In genomic region chr7:150383710-150384397, GRCh38 we compare ENCODE assay signal across 10 cellular contexts. TPM values are rescaled to one million over a fixed set of nuclear protein-coding genes. Genes with fewer than 3 reads are reported as not detected.
DNase-seq lines count a peak whose midpoint lies in the region; ATAC-seq and TF ChIP-seq lines count a peak whose summit lies in the region.
"Had no signal": no experiment of that assay in that cellular context is flagged by ENCODE, and none has a peak within 500 bp of the region (broad histone marks: within the 10 kb centered on the region; RNA-seq: fewer than 3 reads in every experiment).

No MANE protein-coding gene starts in this region.

- peak overlapping the region; percentile 75 for H3K9ac ChIP-seq in HUES64 (ENCODE audit: low read depth, low read length)

- TF ChIP-seq CTCF in hepatocyte (IDR thresholded peaks at IDR 0.05; ENCODE audit: poor library complexity): no peak

- H3K36me3 ChIP-seq in HUES64 (ENCODE audit: insufficient read depth, low read length): peaks cover 8% of the 10 kb centered on the region; the same call in 1 of the 2 replicates
- H3K36me3 ChIP-seq in hepatocyte (replicated peaks; ENCODE audit: insufficient read depth, low read depth): no peaks in the 10 kb centered on the region

- ATAC-seq in HG03108 (IDR thresholded peaks at IDR 0.05; ENCODE audit: unreplicated experiment) (no peak), GM21526 (IDR thresholded peaks at IDR 0.05; ENCODE audit: low FRiP score, unreplicated experiment) (no peak)
- no peak for ATAC-seq in activated CD4-positive, CD25-positive, alpha-beta regulatory T cell treated with anti-CD3 and anti-CD28 coated beads, Interleukin-2, amount 50 U/mL, for 24 hours

- WGBS in HUES64: 24% methylated on average over 22 of the region's 22 CpGs
- 61% methylated on average over 21 of the region's 22 CpGs for WGBS in hepatocyte (ENCODE audit: low lambda C conversion rate, missing lambda C conversion rate)

- H3K4me3 ChIP-seq in HUES64 (ENCODE audit: low read length) (peak overlapping the region; percentile 27), hepatocyte (no peak overlapping the region)
- H3K4me3 ChIP-seq: lung had no signal

- H3K9me3 ChIP-seq in HUES64 (ENCODE audit: insufficient read depth, low read depth, low read length): no peaks in the 10 kb centered on the region
- no peaks in the 10 kb centered on the region for H3K9me3 ChIP-seq in hepatocyte (ENCODE audit: low read depth)

- H3K27me3 ChIP-seq in HUES64 (ENCODE audit: insufficient read depth, low read length) (no peaks in the 10 kb centered on the region), hepatocyte (no peaks in the 10 kb centered on the region)

- no peaks in the 10 kb centered on the region for H3K9me2 ChIP-seq in hepatocyte (replicated peaks; ENCODE audit: insufficient read depth)

- peak overlapping the region; percentile 47 for H3K4me2 ChIP-seq in hepatocyte

- H3K79me2 ChIP-seq in hepatocyte: peaks cover 43% of the 10 kb centered on the region

- DNase-seq in NCI-H82 (lab: John Stamatoyannopoulos, UW) (peak; percentile 99), hepatocyte (ENCODE audit: low spot score) (peak; percentile 79), retina (peak; percentile 91), 8988T (no peak)

- no peaks in the 10 kb centered on the region for H4K20me1 ChIP-seq in hepatocyte (ENCODE audit: insufficient read depth, poor library complexity, severe bottlenecking)

- H3K27ac ChIP-seq in HUES64 (ENCODE audit: low read depth, low read length) (peak overlapping the region; percentile 92), hepatocyte (peak overlapping the region; percentile 65)

- H2AFZ ChIP-seq in hepatocyte: no peak overlapping the region

- H3K4me1 ChIP-seq in HUES64 (ENCODE audit: insufficient read depth, low read length): peaks cover 59% of the 10 kb centered on the region
- H3K4me1 ChIP-seq in hepatocyte (ENCODE audit: insufficient read depth): peaks cover 35% of the 10 kb centered on the region

RNA-seq across cellular contexts. Expression of gene ZNF775, which starts 4.7 kb away (rescaled TPM):
- 12.3 TPM for polyA plus RNA-seq in HUES64 (2013, experiment 1 of 2)
- polyA plus RNA-seq in HUES64 (2013, experiment 2 of 2): 13.2 TPM
- 5.2 and 8.3 TPM in 2 replicates for total RNA-seq in hepatocyte
- 6.2 and 10.6 TPM in 2 replicates for polyA plus RNA-seq in hepatocyte

RNA-seq across cellular contexts. Expression of gene REPIN1, which starts 15.2 kb away (rescaled TPM):
- polyA plus RNA-seq in HUES64 (2013, experiment 1 of 2): 78.2 TPM
- polyA plus RNA-seq in HUES64 (2013, experiment 2 of 2): 91.5 TPM
- total RNA-seq in hepatocyte: 75.5 and 79.1 TPM in 2 replicates
- polyA plus RNA-seq in hepatocyte: 102 and 107 TPM in 2 replicates

RNA-seq across cellular contexts. Expression of gene RARRES2, which starts 42.4 kb away (rescaled TPM):
- 94.7 TPM for polyA plus RNA-seq in HUES64 (2013, experiment 1 of 2)
- polyA plus RNA-seq in HUES64 (2013, experiment 2 of 2): 75.3 TPM
- 104 and 122 TPM in 2 replicates for total RNA-seq in hepatocyte
- 164 and 187 TPM in 2 replicates for polyA plus RNA-seq in hepatocyte
- total RNA-seq: T-helper 2 cell treated with Interferon-gamma antibody and Interleukin-4, amounts not matched to agents 100 ng/mL and 5 ng/mL, for 36 hours had no signal
